Comparison of ENCODE assay signal across 32 cellular contexts in the genomic region with DNA sequence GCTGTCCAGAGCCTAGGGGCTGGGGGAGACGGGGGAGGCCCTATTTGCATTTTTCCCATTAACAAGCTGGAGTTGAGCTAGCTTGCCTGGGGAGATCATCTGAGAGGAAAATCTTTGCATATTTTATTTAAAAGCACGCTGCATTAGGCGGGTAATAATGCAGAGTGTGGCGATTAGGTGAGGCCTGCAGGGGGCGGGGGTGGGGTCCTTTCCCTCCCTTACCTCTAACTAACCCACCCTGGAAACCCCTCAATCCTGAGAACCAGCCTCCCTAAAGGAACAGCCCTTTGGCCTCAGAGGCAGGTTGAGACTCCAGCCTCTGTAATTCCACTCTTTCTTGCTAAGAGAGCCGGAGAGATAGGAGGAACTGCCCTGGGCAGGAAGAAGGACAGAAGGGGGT. TPM values are rescaled to one million over a fixed set of nuclear protein-coding genes. Genes with fewer than 3 reads are reported as not detected.
DNase-seq lines count a peak whose midpoint lies in the region; ATAC-seq and TF ChIP-seq lines count a peak whose summit lies in the region.
"Had no signal": no experiment of that assay in that cellular context is flagged by ENCODE, and none has a peak within 500 bp of the region (broad histone marks: within the 10 kb centered on the region; RNA-seq: fewer than 3 reads in every experiment).

No MANE protein-coding gene starts in this region.

- H2AFZ ChIP-seq in Loucy (ENCODE audit: low read length) = 0 out of 2 replicates have a peak overlapping the region, but pooled peaks have one; percentile 75
- H2AFZ ChIP-seq: parathyroid adenoma had no signal

- H3K79me2 ChIP-seq in Loucy (ENCODE audit: insufficient read depth, low read length) = no peaks in the 10 kb centered on the region
- H3K79me2 ChIP-seq: parathyroid adenoma had no signal

- H3K4me1 Mint-ChIP-seq in endodermal cell = peaks cover 19% of the 10 kb centered on the region
- H3K4me1 Mint-ChIP-seq in neural crest cell = peaks cover 26% of the 10 kb centered on the region
- H3K4me1 Mint-ChIP-seq in CD4-positive, alpha-beta memory T cell = peaks cover 6 to 10% (median 8%) of the 10 kb centered on the region in 4 donors

- H3K9ac ChIP-seq in ES-I3 (ENCODE audit: low read depth, low read length) = peak overlapping the region; percentile 22; the same call in 1 of the 2 replicates
- H3K9ac ChIP-seq in Loucy (ENCODE audit: low read depth, low read length, poor library complexity, severe bottlenecking) = no peak overlapping the region
- no peak overlapping the region for H3K9ac ChIP-seq in endodermal cell (ENCODE audit: extremely low read depth, low read length, poor library complexity, severe bottlenecking)
- H3K9ac ChIP-seq: parathyroid adenoma had no signal

- no peaks in the 10 kb centered on the region for H3K9me3 ChIP-seq in ES-I3 (ENCODE audit: control insufficient read depth, insufficient read depth, low read length)
- no peaks in the 10 kb centered on the region for H3K9me3 ChIP-seq in Loucy (ENCODE audit: insufficient read depth, low read depth, low read length)
- H3K9me3 ChIP-seq in endodermal cell (ENCODE audit: control insufficient read depth, low read length) = no peaks in the 10 kb centered on the region
- H3K9me3 ChIP-seq in CD4-positive, alpha-beta memory T cell (ENCODE audit: control insufficient read depth in 1 of 2, low read length in 2 of 2) = no peaks in the 10 kb centered on the region
- H3K9me3 ChIP-seq: SJSA1 had no signal

- H4K20me1 ChIP-seq in Loucy (ENCODE audit: insufficient read depth, low read length, poor library complexity, severe bottlenecking) = no peaks in the 10 kb centered on the region

- H3K27ac Mint-ChIP-seq in endodermal cell = no peak overlapping the region
- H3K27ac Mint-ChIP-seq in neural crest cell (ENCODE audit: unreplicated experiment) = no peak overlapping the region
- no peak overlapping the region for H3K27ac Mint-ChIP-seq in CD4-positive, alpha-beta memory T cell
- H3K27ac Mint-ChIP-seq: activated CD8-positive, alpha-beta T cell treated with anti-CD3 and anti-CD28 coated beads for 36 hours; activated naive CD4-positive, alpha-beta T cell treated with anti-CD3 and anti-CD28 coated beads, Interleukin-2, amount 50 U/mL, for 72 hours; activated T-helper 17 cell treated with anti-CD3 and anti-CD28 coated beads, Interleukin-2, amount 50 U/mL, for 72 hours; nephron progenitor cell; stimulated activated effector memory CD8-positive, alpha-beta T cell treated with anti-CD3 and anti-CD28 coated beads, Interleukin-12 subunit alpha, Interleukin-12 subunit beta, amount 100 ng/mL, for 72 hours; T-helper 1 cell treated with Interleukin-12 subunit alpha and Interleukin-12 subunit beta and Interleukin-4 antibody, amounts not matched to agents 30 μg/mL and 1 μg/mL, for 36 hours had no signal

- POLR2A ChIA-PET in CD4-positive, alpha-beta memory T cell (lab: Charles Lee; ENCODE audit: partially characterized antibody) = no interaction called here

- H3K36me3 ChIP-seq in ES-I3 (ENCODE audit: insufficient read depth, low read length) (no peaks in the 10 kb centered on the region), Loucy (ENCODE audit: insufficient read depth, low read length) (no peaks in the 10 kb centered on the region), endodermal cell (ENCODE audit: control insufficient read depth, insufficient read depth, low read length) (no peaks in the 10 kb centered on the region)
- H3K36me3 ChIP-seq in CD4-positive, alpha-beta memory T cell (ENCODE audit: insufficient read depth, low read length) = no peaks in the 10 kb centered on the region
- H3K36me3 ChIP-seq: cardiac muscle cell, SJSA1 had no signal

- H3K4me3 Mint-ChIP-seq in endodermal cell (no peak overlapping the region), neural crest cell (no peak overlapping the region)
- no peak overlapping the region for H3K4me3 Mint-ChIP-seq in CD4-positive, alpha-beta memory T cell
- H3K4me3 Mint-ChIP-seq: activated CD8-positive, alpha-beta T cell treated with anti-CD3 and anti-CD28 coated beads for 36 hours; activated T-helper 17 cell treated with anti-CD3 and anti-CD28 coated beads, Interleukin-2, amount 50 U/mL, for 72 hours; nephron progenitor cell; stimulated activated effector memory CD8-positive, alpha-beta T cell treated with anti-CD3 and anti-CD28 coated beads, Interleukin-12 subunit alpha, Interleukin-12 subunit beta, amount 100 ng/mL, for 72 hours; T-helper 1 cell treated with Interleukin-12 subunit alpha and Interleukin-12 subunit beta and Interleukin-4 antibody, amounts not matched to agents 30 μg/mL and 1 μg/mL, for 36 hours had no signal

- CTCF ChIA-PET in CD4-positive, alpha-beta memory T cell (lab: Charles Lee; ENCODE audit: partially characterized antibody) = interaction anchor here (3.3 to 7.7 kb wide), 2 partner anchors 13 to 25 kb away, joined by 15 to 51 read pairs; partner anchors contain the start of gene C1orf216

- peaks cover 10% of the 10 kb centered on the region for H3K4me1 ChIP-seq in ES-I3 (ENCODE audit: insufficient read depth, low read length)
- H3K4me1 ChIP-seq in Loucy (ENCODE audit: insufficient read depth, low read length, poor library complexity, severe bottlenecking) = no peaks in the 10 kb centered on the region
- no peaks in the 10 kb centered on the region for H3K4me1 ChIP-seq in endodermal cell (ENCODE audit: control insufficient read depth, insufficient read depth, low read length)
- H3K4me1 ChIP-seq in CD4-positive, alpha-beta memory T cell (ENCODE audit: insufficient read depth, low read length) = peaks cover 7% of the 10 kb centered on the region
- H3K4me1 ChIP-seq: parathyroid adenoma, SJSA1 had no signal

- H3F3A ChIP-seq in Loucy (ENCODE audit: low read depth) = no peaks in the 10 kb centered on the region

- H3K4me3 ChIP-seq in Loucy (ENCODE audit: low read length, poor library complexity, severe bottlenecking) = no peak overlapping the region
- no peak overlapping the region for H3K4me3 ChIP-seq in endodermal cell (ENCODE audit: low read length)
- H3K4me3 ChIP-seq in CD4-positive, alpha-beta memory T cell (ENCODE audit: low read length in 2 of 2) = no peak overlapping the region
- H3K4me3 ChIP-seq: cardiac muscle cell, SJSA1 had no signal

- intact Hi-C loops in CD4-positive, alpha-beta memory T cell (cut with micrococcal nuclease) = no loop called here

- no peaks in the 10 kb centered on the region for H3K27me3 ChIP-seq in Loucy (ENCODE audit: insufficient read depth, low read length, poor library complexity, severe bottlenecking)
- no peaks in the 10 kb centered on the region for H3K27me3 ChIP-seq in endodermal cell (ENCODE audit: control insufficient read depth, insufficient read depth, low read length, poor library complexity, severe bottlenecking)
- H3K27me3 ChIP-seq in CD4-positive, alpha-beta memory T cell (ENCODE audit: insufficient read depth, low read length) = peaks cover 9% of the 10 kb centered on the region

- no peak overlapping the region for H3K4me2 ChIP-seq in Loucy (ENCODE audit: low read depth, low read length, poor library complexity, severe bottlenecking)

- ATAC-seq in GM18868 (IDR thresholded peaks at IDR 0.05; ENCODE audit: unreplicated experiment) (no peak), HG03460 (IDR thresholded peaks at IDR 0.05; ENCODE audit: unreplicated experiment) (no peak)
- ATAC-seq: activated CD8-positive, alpha-beta T cell treated with anti-CD3 and anti-CD28 coated beads for 36 hours; activated naive CD4-positive, alpha-beta T cell treated with anti-CD3 and anti-CD28 coated beads, Interleukin-2, amount 50 U/mL, for 72 hours; activated T-helper 17 cell treated with anti-CD3 and anti-CD28 coated beads, Interleukin-2, amount 50 U/mL, for 72 hours; left cardiac atrium; sciatic nerve; stimulated activated effector memory CD8-positive, alpha-beta T cell treated with anti-CD3 and anti-CD28 coated beads, Interleukin-12 subunit alpha, Interleukin-12 subunit beta, amount 100 ng/mL, for 72 hours had no signal

- no peak; the same call in 1 of the 2 replicates for TF ChIP-seq CTCF in Loucy (conservative IDR thresholded peaks at IDR 0.05; ENCODE audit: low read length)
- peak; percentile 57 for TF ChIP-seq CTCF in endodermal cell (conservative IDR thresholded peaks at IDR 0.05)
- TF ChIP-seq CTCF in neural crest cell (conservative IDR thresholded peaks at IDR 0.05) = peak; percentile 21

- H3K27me3 Mint-ChIP-seq in endodermal cell (ENCODE audit: insufficient read depth) (peaks cover 60% of the 10 kb centered on the region), neural crest cell (ENCODE audit: low read depth) (peaks cover 58% of the 10 kb centered on the region)
- peaks cover 43 to 48% of the 10 kb centered on the region in 2 donors for H3K27me3 Mint-ChIP-seq in CD4-positive, alpha-beta memory T cell

- DNase-seq in endodermal cell (no peak), neural crest cell (ENCODE audit: low read depth, low spot score) (no peak), NCI-H524 (lab: John Stamatoyannopoulos, UW) (no peak)
- no peak for DNase-seq in CD4-positive, alpha-beta memory T cell
- DNase-seq: ACHN; activated CD4-positive, CD25-positive, alpha-beta regulatory T cell treated with anti-CD3 and anti-CD28 coated beads, Interleukin-2, amount 50 U/mL, for 72 hours; activated CD8-positive, alpha-beta T cell treated with anti-CD3 and anti-CD28 coated beads for 36 hours; dermis blood vessel endothelial cell; head of caudate nucleus; left cardiac atrium; NCI-H1092; NCI-H1694 treated with DMSO at 0.1 percent for 48 hours; NCI-H2171; NCI-H524 treated with DMSO at 0.1 percent for 48 hours; nephron progenitor cell; RPMI8226; stimulated activated CD4-positive, alpha-beta T cell treated with anti-CD3 and anti-CD28 coated beads, Interleukin-12 subunit alpha, Interleukin-12 subunit beta, amount 100 ng/mL, for 4 hours; stimulated activated CD4-positive, alpha-beta T cell treated with anti-CD3 and anti-CD28 coated beads, Interleukin-4, amount 100 ng/mL, for 1 hour; substantia nigra had no signal

- H3K9me3 Mint-ChIP-seq in endodermal cell = peaks cover 4% of the 10 kb centered on the region
- peaks cover 3% of the 10 kb centered on the region for H3K9me3 Mint-ChIP-seq in neural crest cell
- H3K9me3 Mint-ChIP-seq in CD4-positive, alpha-beta memory T cell = peaks cover 0 to 2% (median 0%) of the 10 kb centered on the region in 8 donors
- H3K9me3 Mint-ChIP-seq: activated CD8-positive, alpha-beta T cell treated with anti-CD3 and anti-CD28 coated beads for 36 hours; activated naive CD4-positive, alpha-beta T cell treated with anti-CD3 and anti-CD28 coated beads, Interleukin-2, amount 50 U/mL, for 72 hours; activated T-helper 17 cell treated with anti-CD3 and anti-CD28 coated beads, Interleukin-2, amount 50 U/mL, for 72 hours; stimulated activated effector memory CD8-positive, alpha-beta T cell treated with anti-CD3 and anti-CD28 coated beads, Interleukin-12 subunit alpha, Interleukin-12 subunit beta, amount 100 ng/mL, for 72 hours; T-helper 1 cell treated with Interleukin-12 subunit alpha and Interleukin-12 subunit beta and Interleukin-4 antibody, amounts not matched to agents 30 μg/mL and 1 μg/mL, for 36 hours had no signal

- H3K36me3 Mint-ChIP-seq in endodermal cell (ENCODE audit: low read depth) = no peaks in the 10 kb centered on the region
- no peaks in the 10 kb centered on the region for H3K36me3 Mint-ChIP-seq in neural crest cell (ENCODE audit: low read depth)
- no peaks in the 10 kb centered on the region for H3K36me3 Mint-ChIP-seq in CD4-positive, alpha-beta memory T cell

- no peak overlapping the region for H3K27ac ChIP-seq in endodermal cell (ENCODE audit: low read depth, low read length)
- no peak overlapping the region for H3K27ac ChIP-seq in CD4-positive, alpha-beta memory T cell (ENCODE audit: low read depth, low read length)
- H3K27ac ChIP-seq: cardiac muscle cell, HL-60, parathyroid adenoma, SJSA1 had no signal

- 29% methylated on average over 6 of the region's 6 CpGs; no CpG with 5 or more reads in 1 of the 2 experiments for whole genome bisulfite sequencing in endodermal cell (ENCODE audit: insufficient coverage in 1 of 2, insufficient read length in 1 of 2), 2 experiments

- H3K9me2 ChIP-seq in Loucy (replicated peaks; ENCODE audit: low read depth, low read length) = no peaks in the 10 kb centered on the region

RNA-seq across cellular contexts. Expression of gene C1orf216, which starts 16.1 kb away (rescaled TPM):
- 10 to 100 TPM in 1 of 2 donors, 1 to 10 TPM in 1; 9.8 to 13.0 TPM for total RNA-seq in endodermal cell
- 8.9 TPM for polyA plus RNA-seq in endodermal cell (2013, experiment 1 of 2)
- 8.1 TPM for polyA plus RNA-seq in endodermal cell (2013, experiment 2 of 2)
- 18.0 and 19.0 TPM in 2 replicates for total RNA-seq in neural crest cell
- total RNA-seq in CD4-positive, alpha-beta memory T cell = 10 to 100 TPM in 1 of 2 experiments, 1 to 10 TPM in 1; 8.5 to 10.8 TPM
- 10 to 100 TPM; 13.8 to 15.2 TPM for polyA plus RNA-seq in CD4-positive, alpha-beta memory T cell
